28 cellular contexts compared by ENCODE assay signal in genomic region chr3:128218858-128219257, GRCh38.
"Had no signal": no experiment of that assay in that cellular context is flagged by ENCODE, and none has a peak within 500 bp of the region (broad histone marks: within the 10 kb centered on the region; RNA-seq: fewer than 3 reads in every experiment).

No MANE protein-coding gene starts in this region.

- H3K4me3 Mint-ChIP-seq: activated naive CD8-positive, alpha-beta T cell; dendritic cell treated with granulocyte-macrophage colony-stimulating factor and Interleukin-4, amounts not matched to agents 40 ng/mL and 50 ng/mL, for 4 days; nephron progenitor cell; stimulated activated memory B cell treated with anti-CD40 and anti-IgM and Interleukin-4, amounts not matched to agents 10 μg/mL and 1 μg/mL and 100 μg/mL, for 72 hours had no signal

- H3K27me3 ChIP-seq: adrenal gland, ascending aorta, brain microvascular endothelial cell, esophagus muscularis mucosa, left lung, ovary, testis, transverse colon had no signal

- H3K36me3 ChIP-seq: adrenal gland, ascending aorta, brain microvascular endothelial cell, esophagus muscularis mucosa, left lung, ovary, prostate gland, transverse colon, WERI-Rb-1 had no signal

- H3K9me3 ChIP-seq: adrenal gland, ascending aorta, ovary, prostate gland, testis had no signal

- H3K4me3 ChIP-seq: adrenal gland, ascending aorta, esophagus muscularis mucosa, left lung, lung, ovary, prostate gland, skin epidermis, testis, transverse colon had no signal

- H3K27ac Mint-ChIP-seq: activated naive CD8-positive, alpha-beta T cell; dendritic cell treated with granulocyte-macrophage colony-stimulating factor and Interleukin-4, amounts not matched to agents 40 ng/mL and 50 ng/mL, for 4 days; stimulated activated memory B cell treated with anti-CD40 and anti-IgM and Interleukin-4, amounts not matched to agents 10 μg/mL and 1 μg/mL and 100 μg/mL, for 72 hours had no signal

- H3K27ac ChIP-seq: adrenal gland, ascending aorta, brain microvascular endothelial cell, esophagus muscularis mucosa, ovary, prostate gland, skin epidermis, testis, transverse colon, WERI-Rb-1 had no signal

- ATAC-seq: activated CD4-positive, CD25-positive, alpha-beta regulatory T cell treated with anti-CD3 and anti-CD28 coated beads, Interleukin-2, amount 50 U/mL, for 24 hours; sciatic nerve; stimulated activated memory B cell treated with anti-CD40 and anti-IgM and Interleukin-4, amounts not matched to agents 10 μg/mL and 1 μg/mL and 100 μg/mL, for 72 hours had no signal

- H3K27me3 Mint-ChIP-seq: activated naive CD8-positive, alpha-beta T cell; dendritic cell treated with granulocyte-macrophage colony-stimulating factor and Interleukin-4, amounts not matched to agents 40 ng/mL and 50 ng/mL, for 4 days; stimulated activated memory B cell treated with anti-CD40 and anti-IgM and Interleukin-4, amounts not matched to agents 10 μg/mL and 1 μg/mL and 100 μg/mL, for 72 hours had no signal

- DNase-seq: activated CD4-positive, alpha-beta T cell treated with anti-CD3 and anti-CD28 coated beads for 48 hours; activated CD4-positive, alpha-beta T cell treated with anti-CD3 and anti-CD28 coated beads, Interleukin-2, amount 50 U/mL, for 48 hours; activated CD8-positive, alpha-beta memory T cell treated with anti-CD3 and anti-CD28 coated beads for 24 hours; activated effector memory CD4-positive, alpha-beta T cell treated with Interleukin-2 at 50 U/mL for 16 hours; activated naive CD4-positive, alpha-beta T cell treated with Interleukin-2 at 50 U/mL for 16 hours; adrenal gland; brain microvascular endothelial cell; central memory CD4-positive, alpha-beta T cell; effector CD4-positive, alpha-beta T cell; foreskin melanocyte; nephron progenitor cell; ovary; retina; stimulated activated CD4-positive, alpha-beta T cell treated with anti-CD3 and anti-CD28 coated beads, Interleukin-4, amount 100 ng/mL, for 24 hours; testis; transverse colon; WERI-Rb-1 had no signal

- H3K4me1 ChIP-seq: adrenal gland, ascending aorta, prostate gland, testis had no signal
